Comparison of ENCODE assay signal across 8 cellular contexts in the genomic region with DNA sequence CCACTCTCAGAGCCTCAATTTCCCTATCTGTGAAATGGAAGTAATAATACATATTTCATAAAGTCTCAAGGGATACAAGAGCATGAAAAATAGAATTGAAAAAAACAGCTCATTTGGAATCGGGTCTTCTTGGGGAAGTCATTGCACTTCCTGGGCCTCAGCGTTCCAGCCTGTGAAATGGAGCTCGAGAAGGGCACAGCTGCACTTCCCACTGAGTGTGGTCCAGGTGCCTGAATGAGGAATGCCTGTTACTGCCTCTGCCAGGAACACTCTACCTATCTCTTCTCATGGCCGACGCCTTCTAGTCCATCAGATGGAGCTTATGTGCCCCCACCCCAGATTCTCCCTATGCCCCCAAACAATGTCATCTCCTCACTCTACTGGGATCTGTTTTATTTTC. TPM values are rescaled to one million over a fixed set of nuclear protein-coding genes. Genes with fewer than 3 reads are reported as not detected.
DNase-seq lines count a peak whose midpoint lies in the region; ATAC-seq and TF ChIP-seq lines count a peak whose summit lies in the region.

No MANE protein-coding gene starts in this region.

- H3K36me3 Mint-ChIP-seq in activated CD8-positive, alpha-beta T cell treated with anti-CD3 and anti-CD28 coated beads, Interleukin-2, amount 10 ng/mL, durations not matched to agents 7 days and 5 days (ENCODE audit: low read depth), result no peaks in the 10 kb centered on the region
- no peaks in the 10 kb centered on the region for H3K36me3 Mint-ChIP-seq in activated CD8-positive, alpha-beta T cell treated with anti-CD3 and anti-CD28 coated beads for 36 hours (ENCODE audit: low read depth)

- H3K27me3 Mint-ChIP-seq in activated CD8-positive, alpha-beta T cell treated with anti-CD3 and anti-CD28 coated beads, Interleukin-2, amount 10 ng/mL, durations not matched to agents 7 days and 5 days (ENCODE audit: low read depth), result peaks cover 40% of the 10 kb centered on the region
- H3K27me3 Mint-ChIP-seq in activated CD8-positive, alpha-beta T cell treated with anti-CD3 and anti-CD28 coated beads for 36 hours, result peaks cover 35% of the 10 kb centered on the region

- no peaks in the 10 kb centered on the region for H3K9me3 ChIP-seq in RWPE2 (ENCODE audit: severe bottlenecking)
- no peaks in the 10 kb centered on the region for H3K9me3 ChIP-seq in iPS-18a (ENCODE audit: control insufficient read depth, low read depth, low read length)

- no peak for DNase-seq in activated CD8-positive, alpha-beta T cell treated with anti-CD3 and anti-CD28 coated beads, Interleukin-2, amount 10 ng/mL, durations not matched to agents 7 days and 5 days
- no peak for DNase-seq in activated CD8-positive, alpha-beta T cell treated with anti-CD3 and anti-CD28 coated beads for 36 hours
- DNase-seq in RWPE2 (ENCODE audit: low spot score) (no peak), substantia nigra (lab: John Stamatoyannopoulos, UW) (no peak), NCI-H187 (lab: John Stamatoyannopoulos, UW) (no peak), NCI-H226 (no peak)

- H3K36me3 ChIP-seq in RWPE2 (ENCODE audit: low read depth) (peaks cover 11% of the 10 kb centered on the region), iPS-18a (ENCODE audit: control insufficient read depth, low read depth, low read length) (no peaks in the 10 kb centered on the region)

- POLR2A ChIA-PET in activated CD8-positive, alpha-beta T cell treated with anti-CD3 and anti-CD28 coated beads, Interleukin-2, amount 10 ng/mL, durations not matched to agents 7 days and 5 days (lab: Charles Lee), result no interaction called here
- POLR2A ChIA-PET in activated CD8-positive, alpha-beta T cell treated with anti-CD3 and anti-CD28 coated beads for 36 hours (lab: Charles Lee), result interaction anchor here (0.6 kb wide), 1 partner anchor 11 kb away, joined by 3 read pairs; no protein-coding TSS in a partner anchor

- intact Hi-C loops in activated CD8-positive, alpha-beta T cell treated with anti-CD3 and anti-CD28 coated beads for 36 hours (cut with micrococcal nuclease), result no loop called here

- H3K4me1 ChIP-seq in RWPE2 (ENCODE audit: insufficient read depth, poor library complexity, severe bottlenecking) (peaks cover 17% of the 10 kb centered on the region), iPS-18a (ENCODE audit: control insufficient read depth, low read depth, low read length) (no peaks in the 10 kb centered on the region)

- H3K9me3 Mint-ChIP-seq in activated CD8-positive, alpha-beta T cell treated with anti-CD3 and anti-CD28 coated beads, Interleukin-2, amount 10 ng/mL, durations not matched to agents 7 days and 5 days (ENCODE audit: insufficient read depth), result no peaks in the 10 kb centered on the region
- H3K9me3 Mint-ChIP-seq in activated CD8-positive, alpha-beta T cell treated with anti-CD3 and anti-CD28 coated beads for 36 hours, result no peaks in the 10 kb centered on the region

- peak overlapping the region; percentile 58 for H3K4me3 Mint-ChIP-seq in activated CD8-positive, alpha-beta T cell treated with anti-CD3 and anti-CD28 coated beads, Interleukin-2, amount 10 ng/mL, durations not matched to agents 7 days and 5 days
- H3K4me3 Mint-ChIP-seq in activated CD8-positive, alpha-beta T cell treated with anti-CD3 and anti-CD28 coated beads for 36 hours, result no peak overlapping the region

- CTCF ChIA-PET in activated CD8-positive, alpha-beta T cell treated with anti-CD3 and anti-CD28 coated beads, Interleukin-2, amount 10 ng/mL, durations not matched to agents 7 days and 5 days (lab: Charles Lee), result interaction anchor here (1.4 kb wide), 1 partner anchor 188 kb away, joined by 4 read pairs; no protein-coding TSS in a partner anchor
- CTCF ChIA-PET in activated CD8-positive, alpha-beta T cell treated with anti-CD3 and anti-CD28 coated beads for 36 hours (lab: Charles Lee), result interaction anchor here (0.8 kb wide), 1 partner anchor 58 kb away, joined by 3 read pairs; no protein-coding TSS in a partner anchor

- H3K27ac ChIP-seq in RWPE2 (ENCODE audit: poor library complexity, severe bottlenecking) (peak overlapping the region; percentile 97), iPS-18a (ENCODE audit: low read length) (no peak overlapping the region), substantia nigra (ENCODE audit: low read depth, low read length, poor library complexity, severe bottlenecking) (peak overlapping the region; percentile 79)

- no peak for TF ChIP-seq CTCF in activated CD8-positive, alpha-beta T cell treated with anti-CD3 and anti-CD28 coated beads for 36 hours (IDR thresholded peaks at IDR 0.05)
- TF ChIP-seq CTCF in RWPE2 (IDR thresholded peaks at IDR 0.05; ENCODE audit: poor library complexity, severe bottlenecking), result no peak

- no peak for ATAC-seq in activated CD8-positive, alpha-beta T cell treated with anti-CD3 and anti-CD28 coated beads, Interleukin-2, amount 10 ng/mL, durations not matched to agents 7 days and 5 days
- no peak for ATAC-seq in activated CD8-positive, alpha-beta T cell treated with anti-CD3 and anti-CD28 coated beads for 36 hours
- ATAC-seq in RWPE2 (ENCODE audit: low read depth) (no peak), HG03565 (IDR thresholded peaks at IDR 0.05; ENCODE audit: unreplicated experiment) (no peak)

- H3K27ac Mint-ChIP-seq in activated CD8-positive, alpha-beta T cell treated with anti-CD3 and anti-CD28 coated beads, Interleukin-2, amount 10 ng/mL, durations not matched to agents 7 days and 5 days, result peak overlapping the region; percentile 66
- H3K27ac Mint-ChIP-seq in activated CD8-positive, alpha-beta T cell treated with anti-CD3 and anti-CD28 coated beads for 36 hours, result no peak overlapping the region

- H3K4me3 ChIP-seq in RWPE2 (ENCODE audit: severe bottlenecking), result no peak overlapping the region
- peak overlapping the region; percentile 58 for H3K4me3 ChIP-seq in iPS-18a (ENCODE audit: low read length)

- H3K9ac ChIP-seq in iPS-18a (ENCODE audit: low read length), result no peak overlapping the region

- H3K4me1 Mint-ChIP-seq in activated CD8-positive, alpha-beta T cell treated with anti-CD3 and anti-CD28 coated beads, Interleukin-2, amount 10 ng/mL, durations not matched to agents 7 days and 5 days (ENCODE audit: low read depth), result peaks cover 8% of the 10 kb centered on the region
- no peaks in the 10 kb centered on the region for H3K4me1 Mint-ChIP-seq in activated CD8-positive, alpha-beta T cell treated with anti-CD3 and anti-CD28 coated beads for 36 hours (ENCODE audit: low read depth)

- H3K27me3 ChIP-seq in RWPE2 (ENCODE audit: insufficient read depth, poor library complexity, severe bottlenecking) (no peaks in the 10 kb centered on the region), iPS-18a (ENCODE audit: control insufficient read depth, insufficient read depth, low read length) (peaks cover 44% of the 10 kb centered on the region)

RNA-seq across cellular contexts. Expression of a gene that starts 0.9 kb away (rescaled TPM):
- total RNA-seq in activated CD8-positive, alpha-beta T cell treated with anti-CD3 and anti-CD28 coated beads, Interleukin-2, amount 10 ng/mL, durations not matched to agents 7 days and 5 days, result 1 to 10 TPM; 3.9 to 4.2 TPM
- total RNA-seq in activated CD8-positive, alpha-beta T cell treated with anti-CD3 and anti-CD28 coated beads for 36 hours, result under 1 TPM; 0.18 to 0.22 TPM

Comparison
In these comparisons a context has a peak if more than half of its experiments do, and no peak if none do; other contexts are left out.
1. RNA of a gene that starts 0.9 kb away (total RNA-seq): 3.9 to 4.2 TPM in activated CD8-positive, alpha-beta T cell treated with anti-CD3 and anti-CD28 coated beads, Interleukin-2, amount 10 ng/mL, durations not matched to agents 7 days and 5 days; 0.18 to 0.22 TPM in activated CD8-positive, alpha-beta T cell treated with anti-CD3 and anti-CD28 coated beads for 36 hours; every median in the first group is over 4 times any median in the second.